Comparison of ENCODE assay signal across 1 cellular context in the genomic region with DNA sequence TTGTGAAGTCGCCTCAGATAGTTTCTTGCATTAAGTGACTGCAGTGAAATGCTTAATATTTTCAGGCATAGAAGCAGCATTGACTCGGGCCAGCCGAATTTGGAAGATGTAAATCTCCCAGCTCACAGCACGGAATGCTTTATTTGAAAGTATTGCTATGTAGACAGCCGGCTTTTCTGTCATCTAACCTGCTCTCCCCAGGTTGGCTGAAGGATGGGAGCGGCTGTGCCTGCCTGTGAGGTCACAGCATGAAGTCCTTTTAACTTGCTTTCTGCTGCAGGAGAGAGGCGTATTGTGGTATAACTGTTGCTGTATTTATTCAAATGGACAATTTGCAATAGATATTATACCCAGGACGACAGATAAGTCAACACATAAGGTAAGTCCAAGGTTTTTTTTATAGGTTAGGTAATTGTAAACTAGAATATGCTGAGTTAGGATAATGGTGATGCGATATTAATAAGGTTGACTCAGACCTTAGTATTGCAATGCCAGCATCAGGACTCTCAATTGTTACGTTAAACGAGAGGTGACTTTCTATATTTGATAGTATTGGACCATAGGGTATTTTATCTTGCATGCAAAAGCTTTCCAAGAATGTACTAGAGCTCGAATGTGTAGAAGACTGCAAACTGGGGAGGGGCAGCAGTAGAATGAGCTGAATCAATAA.
A peak's percentile ranks its signal among the peaks of the same experiment; 100 is the strongest.
TF ChIP-seq lines count a peak whose summit lies in the region.

No MANE protein-coding gene starts in this region.

TF ChIP-seq in A549, 52 proteins besides CTCF, POLR2A, EP300 and RAD21 (continued from another document):
- TF ChIP-seq, protein P1, sequence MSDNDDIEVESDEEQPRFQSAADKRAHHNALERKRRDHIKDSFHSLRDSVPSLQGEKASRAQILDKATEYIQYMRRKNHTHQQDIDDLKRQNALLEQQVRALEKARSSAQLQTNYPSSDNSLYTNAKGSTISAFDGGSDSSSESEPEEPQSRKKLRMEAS (IDR thresholded peaks at IDR 0.05): no peak
- TF ChIP-seq MAFK (IDR thresholded peaks at IDR 0.05; ENCODE audit: partially characterized antibody): peak; percentile 91
